1 cellular context compared by ENCODE assay signal in the genomic region with DNA sequence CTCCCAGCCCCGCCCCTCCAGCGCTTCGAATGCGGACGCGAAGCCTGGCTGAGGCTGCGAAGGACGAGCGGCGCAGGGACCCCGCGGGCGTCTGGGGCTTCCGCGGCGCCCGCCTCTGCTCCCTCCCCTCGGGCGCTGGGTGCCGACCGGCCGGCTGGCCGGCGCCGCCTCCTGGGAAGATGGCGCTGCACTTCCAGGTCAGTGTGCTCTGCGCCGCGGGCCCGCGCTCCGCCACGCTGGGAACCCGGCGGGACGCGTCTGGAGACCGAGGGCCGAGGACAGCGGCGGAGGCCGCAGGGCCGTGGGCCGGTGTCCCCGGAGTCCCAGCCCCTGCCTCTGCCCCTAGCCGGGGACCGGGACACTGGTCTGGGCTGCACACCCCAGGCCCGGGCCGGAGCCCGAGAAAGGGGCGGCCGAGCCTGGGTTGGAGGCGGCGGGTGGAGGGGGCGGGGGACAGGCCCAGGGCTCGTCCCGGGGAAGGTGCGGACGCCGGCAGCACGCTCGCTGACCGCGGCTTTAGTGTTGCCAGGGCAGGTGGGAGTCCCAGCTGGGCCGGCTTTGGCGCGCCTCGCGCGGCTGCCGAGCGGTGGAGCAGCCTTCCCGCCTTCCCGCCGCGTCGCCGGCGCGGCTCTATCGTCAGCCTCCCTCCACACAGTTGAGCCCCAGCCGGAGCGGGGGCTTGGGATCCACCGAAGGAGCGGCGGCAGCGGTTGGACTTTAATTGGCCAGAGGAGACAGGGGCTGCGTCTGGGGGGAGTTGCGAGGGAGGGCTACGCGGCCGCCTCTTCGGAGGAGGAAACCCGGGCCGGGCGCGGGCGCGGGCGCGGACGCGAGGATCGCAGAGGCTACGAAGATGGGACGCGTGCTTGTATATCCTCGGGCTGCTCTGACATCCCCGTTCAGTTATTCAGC.
TF ChIP-seq lines count a peak whose summit lies in the region.

TSS of gene RANBP17 (plus strand) at position 164 of the 912 bp plus-strand sequence.

TF ChIP-seq in WTC11, 78 proteins besides CTCF, POLR2A, EP300 and RAD21 (continued from another document):
- TF ChIP-seq FOXP4 (CRISPR knock-in tag; IDR thresholded peaks at IDR 0.05) (peak; percentile 61), MYBL2 (CRISPR knock-in tag; IDR thresholded peaks at IDR 0.05) (peak; percentile 35; the same call in 1 of the 2 replicates), NFE2L1 (CRISPR knock-in tag; IDR thresholded peaks at IDR 0.05) (peak; percentile 52), JUN (CRISPR knock-in tag; IDR thresholded peaks at IDR 0.05) (peak; percentile 73), SMAD4 (CRISPR knock-in tag; IDR thresholded peaks at IDR 0.05) (no peak), ZNF423 (CRISPR knock-in tag; IDR thresholded peaks at IDR 0.05) (peak; percentile 30; the same call in 1 of the 2 replicates), ZNF121 (CRISPR knock-in tag; IDR thresholded peaks at IDR 0.05) (0 out of 2 replicates have a peak, but pooled peaks have one; percentile 12), TP53 (CRISPR knock-in tag; IDR thresholded peaks at IDR 0.05) (peak; percentile 23; the same call in 1 of the 2 replicates), NFYB (CRISPR knock-in tag; conservative IDR thresholded peaks at IDR 0.05; ENCODE audit: low read depth) (0 out of 2 replicates have a peak, but pooled peaks have one; percentile 18), KAT7 (CRISPR knock-in tag; IDR thresholded peaks at IDR 0.05; ENCODE audit: borderline replicate concordance) (peak; percentile 73; the same call in 1 of the 2 replicates), NR1H2 (CRISPR knock-in tag; IDR thresholded peaks at IDR 0.05) (0 out of 2 replicates have a peak, but pooled peaks have one; percentile 66), MAX (CRISPR knock-in tag; IDR thresholded peaks at IDR 0.05) (peak; percentile 78), FOXJ3 (CRISPR knock-in tag; IDR thresholded peaks at IDR 0.05; ENCODE audit: borderline replicate concordance) (no peak)
- TF ChIP-seq, protein P1, sequence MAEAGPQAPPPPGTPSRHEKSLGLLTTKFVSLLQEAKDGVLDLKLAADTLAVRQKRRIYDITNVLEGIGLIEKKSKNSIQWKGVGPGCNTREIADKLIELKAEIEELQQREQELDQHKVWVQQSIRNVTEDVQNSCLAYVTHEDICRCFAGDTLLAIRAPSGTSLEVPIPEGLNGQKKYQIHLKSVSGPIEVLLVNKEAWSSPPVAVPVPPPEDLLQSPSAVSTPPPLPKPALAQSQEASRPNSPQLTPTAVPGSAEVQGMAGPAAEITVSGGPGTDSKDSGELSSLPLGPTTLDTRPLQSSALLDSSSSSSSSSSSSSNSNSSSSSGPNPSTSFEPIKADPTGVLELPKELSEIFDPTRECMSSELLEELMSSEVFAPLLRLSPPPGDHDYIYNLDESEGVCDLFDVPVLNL (CRISPR knock-in tag; IDR thresholded peaks at IDR 0.05; ENCODE audit: borderline replicate concordance, low read depth) = peak; percentile 52; the same call in 1 of the 2 replicates
- TF ChIP-seq, protein P2, sequence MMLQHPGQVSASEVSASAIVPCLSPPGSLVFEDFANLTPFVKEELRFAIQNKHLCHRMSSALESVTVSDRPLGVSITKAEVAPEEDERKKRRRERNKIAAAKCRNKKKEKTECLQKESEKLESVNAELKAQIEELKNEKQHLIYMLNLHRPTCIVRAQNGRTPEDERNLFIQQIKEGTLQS (CRISPR knock-in tag; conservative IDR thresholded peaks at IDR 0.05) = 0 out of 2 replicates have a peak, but pooled peaks have one; percentile 64
- TF ChIP-seq, protein P3, sequence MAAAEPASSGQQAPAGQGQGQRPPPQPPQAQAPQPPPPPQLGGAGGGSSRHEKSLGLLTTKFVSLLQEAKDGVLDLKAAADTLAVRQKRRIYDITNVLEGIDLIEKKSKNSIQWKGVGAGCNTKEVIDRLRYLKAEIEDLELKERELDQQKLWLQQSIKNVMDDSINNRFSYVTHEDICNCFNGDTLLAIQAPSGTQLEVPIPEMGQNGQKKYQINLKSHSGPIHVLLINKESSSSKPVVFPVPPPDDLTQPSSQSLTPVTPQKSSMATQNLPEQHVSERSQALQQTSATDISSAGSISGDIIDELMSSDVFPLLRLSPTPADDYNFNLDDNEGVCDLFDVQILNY (CRISPR knock-in tag; IDR thresholded peaks at IDR 0.05) = peak; percentile 7; the same call in 1 of the 2 replicates
- TF ChIP-seq, protein P4, sequence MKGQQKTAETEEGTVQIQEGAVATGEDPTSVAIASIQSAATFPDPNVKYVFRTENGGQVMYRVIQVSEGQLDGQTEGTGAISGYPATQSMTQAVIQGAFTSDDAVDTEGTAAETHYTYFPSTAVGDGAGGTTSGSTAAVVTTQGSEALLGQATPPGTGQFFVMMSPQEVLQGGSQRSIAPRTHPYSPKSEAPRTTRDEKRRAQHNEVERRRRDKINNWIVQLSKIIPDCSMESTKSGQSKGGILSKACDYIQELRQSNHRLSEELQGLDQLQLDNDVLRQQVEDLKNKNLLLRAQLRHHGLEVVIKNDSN (CRISPR knock-in tag; IDR thresholded peaks at IDR 0.05) = peak; percentile 46; the same call in 1 of the 2 replicates
